In the genomic region with DNA sequence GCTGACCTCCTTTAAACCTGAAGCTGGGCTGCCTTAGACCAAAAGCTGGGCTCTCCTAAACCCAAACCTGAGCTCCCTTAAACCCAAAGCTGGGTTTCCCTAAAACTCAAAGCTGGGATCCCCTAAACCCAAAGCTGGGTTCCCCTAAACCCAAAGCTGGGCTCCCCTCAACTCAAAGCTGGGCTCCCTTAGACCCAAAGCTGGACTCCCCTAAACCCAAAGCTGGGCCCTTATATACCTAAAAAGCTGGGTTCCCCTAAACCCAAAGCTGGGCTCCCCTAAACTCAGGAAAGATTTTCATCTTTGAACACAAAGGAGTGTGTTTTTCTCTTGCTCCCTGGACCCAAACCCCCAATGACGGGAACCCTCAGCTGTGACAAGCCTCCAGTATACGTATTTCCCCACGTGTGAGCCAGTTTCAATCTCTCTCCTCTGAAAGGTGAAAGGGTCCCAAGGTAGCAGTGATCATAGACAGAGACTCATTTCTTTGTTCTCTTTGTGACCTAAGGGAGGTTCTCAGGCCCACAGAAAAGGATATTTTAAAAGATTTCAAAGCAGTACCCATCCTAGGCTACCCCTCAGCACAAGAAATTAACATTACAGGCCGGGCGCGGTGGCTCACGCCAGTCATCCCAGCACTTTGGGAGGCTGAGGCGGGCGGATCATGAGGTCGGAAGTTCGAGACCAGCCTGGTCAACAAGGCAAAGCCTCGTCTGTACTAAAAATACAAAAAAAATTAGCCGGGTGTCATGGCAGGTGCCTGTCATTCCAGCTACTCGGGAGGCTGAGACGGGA, we compare ENCODE assay signal across 9 cellular contexts. TPM values are rescaled to one million over a fixed set of nuclear protein-coding genes. Genes with fewer than 3 reads are reported as not detected.
DNase-seq lines count a peak whose midpoint lies in the region; ATAC-seq and TF ChIP-seq lines count a peak whose summit lies in the region.
"Had no signal": no experiment of that assay in that cellular context is flagged by ENCODE, and none has a peak within 500 bp of the region (broad histone marks: within the 10 kb centered on the region; RNA-seq: fewer than 3 reads in every experiment).

No MANE protein-coding gene starts in this region.

- peak overlapping the region; percentile 69 to 97 (median 72) for H3K27ac Mint-ChIP-seq in CD4-positive, CD25-positive, alpha-beta regulatory T cell
- H3K27ac Mint-ChIP-seq in activated T-helper 17 cell treated with anti-CD3 and anti-CD28 coated beads, Interleukin-2, amount 50 U/mL, for 72 hours: peak overlapping the region; percentile 88

- DNase-seq in CD4-positive, CD25-positive, alpha-beta regulatory T cell: no peak
- no peak for DNase-seq in A673 (ENCODE audit: low spot score)
- no peak for DNase-seq in NCI-H526 (lab: John Stamatoyannopoulos, UW)
- no peak for DNase-seq in foreskin fibroblast
- DNase-seq in hepatocyte (ENCODE audit: low spot score): no peak
- DNase-seq: activated gamma-delta T cell treated with Interleukin-2 at 50 U/mL for 16 hours had no signal

- TF ChIP-seq CTCF in A673 (conservative IDR thresholded peaks at IDR 0.05; ENCODE audit: low read depth, low read length) (no peak), foreskin fibroblast (IDR thresholded peaks at IDR 0.05; ENCODE audit: low read depth, low read length) (no peak), hepatocyte (IDR thresholded peaks at IDR 0.05; ENCODE audit: poor library complexity) (no peak)

- 89% methylated on average over 15 of the region's 15 CpGs for WGBS in hepatocyte (ENCODE audit: low lambda C conversion rate, missing lambda C conversion rate)

- no peaks in the 10 kb centered on the region for H4K20me1 ChIP-seq in hepatocyte (ENCODE audit: insufficient read depth, poor library complexity, severe bottlenecking)

- H3K27me3 ChIP-seq in CD4-positive, CD25-positive, alpha-beta regulatory T cell (ENCODE audit: control insufficient read depth, insufficient read depth, low read length): no peaks in the 10 kb centered on the region
- no peaks in the 10 kb centered on the region for H3K27me3 ChIP-seq in A673 (replicated peaks; ENCODE audit: insufficient read depth, low read depth, low read length, poor library complexity)
- H3K27me3 ChIP-seq in hepatocyte: no peaks in the 10 kb centered on the region

- peaks cover 37% of the 10 kb centered on the region for H3K36me3 Mint-ChIP-seq in CD4-positive, CD25-positive, alpha-beta regulatory T cell
- H3K36me3 Mint-ChIP-seq in activated T-helper 17 cell treated with anti-CD3 and anti-CD28 coated beads, Interleukin-2, amount 50 U/mL, for 72 hours (ENCODE audit: low read depth): peaks cover 89% of the 10 kb centered on the region

- H3K27me3 Mint-ChIP-seq in CD4-positive, CD25-positive, alpha-beta regulatory T cell: peaks cover 4% of the 10 kb centered on the region
- no peaks in the 10 kb centered on the region for H3K27me3 Mint-ChIP-seq in activated T-helper 17 cell treated with anti-CD3 and anti-CD28 coated beads, Interleukin-2, amount 50 U/mL, for 72 hours

- no TSS peak for BruUV-seq in A673 (replicated peaks; lab: Mats Ljungman, UMichigan)

- peaks cover 35% of the 10 kb centered on the region for H3K4me1 ChIP-seq in CD4-positive, CD25-positive, alpha-beta regulatory T cell (ENCODE audit: control insufficient read depth, insufficient read depth, low read length, poor library complexity, severe bottlenecking)
- H3K4me1 ChIP-seq in A673 (ENCODE audit: insufficient read depth, low read length, poor library complexity, severe bottlenecking) (peaks cover 15% of the 10 kb centered on the region), hepatocyte (ENCODE audit: insufficient read depth) (no peaks in the 10 kb centered on the region)

- H3K9me3 ChIP-seq in CD4-positive, CD25-positive, alpha-beta regulatory T cell (ENCODE audit: control insufficient read depth in 2 of 2, low read length in 2 of 2): no peaks in the 10 kb centered on the region
- H3K9me3 ChIP-seq in A673 (ENCODE audit: low read depth, low read length, poor library complexity, severe bottlenecking) (peaks cover 3% of the 10 kb centered on the region), hepatocyte (ENCODE audit: low read depth) (no peaks in the 10 kb centered on the region)

- H3K4me3 Mint-ChIP-seq in CD4-positive, CD25-positive, alpha-beta regulatory T cell: peak overlapping the region in 2 of 4 donors; percentile 15 to 38
- peak overlapping the region; percentile 86 for H3K4me3 Mint-ChIP-seq in activated T-helper 17 cell treated with anti-CD3 and anti-CD28 coated beads, Interleukin-2, amount 50 U/mL, for 72 hours

- H3K36me3 ChIP-seq in CD4-positive, CD25-positive, alpha-beta regulatory T cell (ENCODE audit: control insufficient read depth, insufficient read depth, low read length): peaks cover 45% of the 10 kb centered on the region
- H3K36me3 ChIP-seq in A673 (ENCODE audit: insufficient read depth, low read length, poor library complexity, severe bottlenecking): no peaks in the 10 kb centered on the region
- H3K36me3 ChIP-seq in hepatocyte (replicated peaks; ENCODE audit: insufficient read depth, low read depth): no peaks in the 10 kb centered on the region

- no peak for ATAC-seq in CD4-positive, CD25-positive, alpha-beta regulatory T cell (ENCODE audit: low read depth in 2 of 2)
- ATAC-seq in GM19351 (IDR thresholded peaks at IDR 0.05; ENCODE audit: unreplicated experiment): peak; percentile 47
- ATAC-seq in HG03066 (IDR thresholded peaks at IDR 0.05; ENCODE audit: low read depth, unreplicated experiment): peak; percentile 41
- ATAC-seq in activated T-helper 17 cell treated with anti-CD3 and anti-CD28 coated beads, Interleukin-2, amount 50 U/mL, for 72 hours (replicated peaks): peak; percentile 11

- peak overlapping the region; percentile 35 for H3K4me3 ChIP-seq in CD4-positive, CD25-positive, alpha-beta regulatory T cell (ENCODE audit: low read depth, low read length)
- H3K4me3 ChIP-seq in A673 (ENCODE audit: low read depth, low read length, poor library complexity, severe bottlenecking): no peak overlapping the region
- H3K4me3 ChIP-seq in foreskin fibroblast (ENCODE audit: low read depth in 1 of 2, low read length in 2 of 2): no peak overlapping the region
- no peak overlapping the region for H3K4me3 ChIP-seq in hepatocyte

- intact Hi-C loops in A673 (cut with micrococcal nuclease; ENCODE audit: unreplicated experiment): no loop called here

- H3K9me3 Mint-ChIP-seq in CD4-positive, CD25-positive, alpha-beta regulatory T cell: peaks cover 0 to 9% (median 2%) of the 10 kb centered on the region in 7 donors
- peaks cover 5% of the 10 kb centered on the region for H3K9me3 Mint-ChIP-seq in activated T-helper 17 cell treated with anti-CD3 and anti-CD28 coated beads, Interleukin-2, amount 50 U/mL, for 72 hours

- peaks cover 16 to 58% (median 46%) of the 10 kb centered on the region in 4 donors for H3K4me1 Mint-ChIP-seq in CD4-positive, CD25-positive, alpha-beta regulatory T cell
- H3K4me1 Mint-ChIP-seq in activated T-helper 17 cell treated with anti-CD3 and anti-CD28 coated beads, Interleukin-2, amount 50 U/mL, for 72 hours: peaks cover 25% of the 10 kb centered on the region

- POLR2A ChIA-PET in A673 (lab: Charles Lee; ENCODE audit: low non-redundant PET): no interaction called here

- no peaks in the 10 kb centered on the region for H3K9me2 ChIP-seq in hepatocyte (replicated peaks; ENCODE audit: insufficient read depth)

- H3K27ac ChIP-seq in CD4-positive, CD25-positive, alpha-beta regulatory T cell (ENCODE audit: insufficient read depth, low read length, poor library complexity, severe bottlenecking): peak overlapping the region; percentile 43
- H3K27ac ChIP-seq in A673 (ENCODE audit: low read depth, low read length, poor library complexity, severe bottlenecking) (no peak overlapping the region), hepatocyte (no peak overlapping the region)

- CTCF ChIA-PET in A673 (lab: Charles Lee): no interaction called here

- H2AFZ ChIP-seq in hepatocyte: no peak overlapping the region

- no peaks in the 10 kb centered on the region for H3K79me2 ChIP-seq in hepatocyte

- no peak overlapping the region for H3K4me2 ChIP-seq in hepatocyte

RNA-seq across cellular contexts. Expression of a gene that starts 31.3 kb away (rescaled TPM):
- total RNA-seq in CD4-positive, CD25-positive, alpha-beta regulatory T cell: 47.7 TPM
- 10 to 100 TPM; 32.1 to 50.1 (median 41.0) TPM for polyA plus RNA-seq in CD4-positive, CD25-positive, alpha-beta regulatory T cell
- 10 to 100 TPM; 50.6 to 65.5 TPM for total RNA-seq in activated T-helper 17 cell treated with anti-CD3 and anti-CD28 coated beads, Interleukin-2, amount 50 U/mL, for 72 hours
- 24.9 and 33.5 TPM in 2 replicates for total RNA-seq in A673 (2021)
- 10.1 and 15.1 TPM in 2 replicates for total RNA-seq in hepatocyte
- polyA plus RNA-seq in hepatocyte: 26.7 and 31.0 TPM in 2 replicates

RNA-seq across cellular contexts. Expression of a gene that starts 52.9 kb away (rescaled TPM):
- total RNA-seq in CD4-positive, CD25-positive, alpha-beta regulatory T cell: 158 TPM
- 100 to 1,000 TPM; 189 to 222 (median 207) TPM for polyA plus RNA-seq in CD4-positive, CD25-positive, alpha-beta regulatory T cell
- 100 to 1,000 TPM in 1 of 2 donors, 10 to 100 TPM in 1; 89.0 to 105 TPM for total RNA-seq in activated T-helper 17 cell treated with anti-CD3 and anti-CD28 coated beads, Interleukin-2, amount 50 U/mL, for 72 hours
- total RNA-seq in A673 (2021) (not detected in 2 replicates), hepatocyte (0.07 TPM in 1 of 2 replicates, not detected in the other)
- 0.54 TPM in 1 of 2 replicates, not detected in the other for polyA plus RNA-seq in hepatocyte

Comparison
In these comparisons a context has a peak if more than half of its experiments do, and no peak if none do; other contexts are left out.
1. ATAC-seq: peak in GM19351 (single experiment), HG03066 (single experiment) and activated T-helper 17 cell treated with anti-CD3 and anti-CD28 coated beads, Interleukin-2, amount 50 U/mL, for 72 hours (single experiment); none in CD4-positive, CD25-positive, alpha-beta regulatory T cell (0 of 2).
2. RNA of a gene that starts 52.9 kb away (total RNA-seq): 158 TPM in CD4-positive, CD25-positive, alpha-beta regulatory T cell (single experiment) and 89.0 to 105 TPM in activated T-helper 17 cell treated with anti-CD3 and anti-CD28 coated beads, Interleukin-2, amount 50 U/mL, for 72 hours; 0.07 TPM in hepatocyte and not detected in A673; every median in the first group is over 10 times any median in the second.